Comparison of ENCODE assay signal across 10 cellular contexts in genomic region chr1:229475859-229476258, GRCh38. TPM values are rescaled to one million over a fixed set of nuclear protein-coding genes. Genes with fewer than 3 reads are reported as not detected.
"Had no signal": no experiment of that assay in that cellular context is flagged by ENCODE, and none has a peak within 500 bp of the region (broad histone marks: within the 10 kb centered on the region; RNA-seq: fewer than 3 reads in every experiment).

No MANE protein-coding gene starts in this region.

RNA-seq across cellular contexts. Expression of gene ACTA1, which starts 42.0 kb away (rescaled TPM):
- total RNA-seq: kidney; left colon; left lobe of liver; lung microvascular endothelial cell; mesenteric fat pad; mononuclear cell; naive thymus-derived CD4-positive, alpha-beta T cell had no signal
- polyA plus RNA-seq: immature natural killer cell; mammary epithelial cell; naive thymus-derived CD4-positive, alpha-beta T cell; naive thymus-derived CD8-positive, alpha-beta T cell had no signal
